In the genomic region with DNA sequence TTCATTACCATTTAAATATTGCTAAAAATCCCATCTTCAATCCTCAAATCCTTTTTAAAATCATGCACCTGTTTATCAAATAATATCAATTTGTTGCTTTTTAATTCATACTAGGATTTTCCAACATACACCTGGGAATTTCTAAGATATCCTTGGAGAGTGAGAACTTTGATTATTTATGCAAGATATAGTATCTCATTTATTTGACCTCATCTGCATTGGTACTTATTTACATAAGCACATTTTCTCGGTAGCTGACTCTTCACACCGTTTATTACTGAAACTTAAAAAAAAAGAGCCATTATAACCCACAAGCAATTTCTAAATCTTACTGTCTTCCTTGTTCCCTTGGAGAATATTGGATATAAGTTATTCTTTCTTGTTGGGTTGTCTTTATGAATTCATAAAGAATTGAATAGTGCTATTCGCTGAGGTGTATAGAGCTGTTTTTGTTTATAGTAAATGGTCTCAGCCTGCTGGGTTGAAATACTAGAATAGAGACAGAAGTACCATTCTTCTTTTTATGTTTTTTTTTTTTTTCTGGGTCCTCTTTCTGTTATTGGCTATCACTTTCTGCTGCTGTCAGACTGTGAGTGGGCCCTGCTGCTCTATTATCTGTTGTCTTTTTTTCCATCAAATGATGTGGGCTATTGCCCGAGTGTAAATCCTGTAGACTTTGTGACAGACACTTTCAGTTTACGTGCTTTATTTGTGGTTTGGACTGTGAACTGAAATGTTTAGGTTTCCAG, we compare ENCODE assay signal across 11 cellular contexts. TPM values are rescaled to one million over a fixed set of nuclear protein-coding genes. Genes with fewer than 3 reads are reported as not detected.
DNase-seq lines count a peak whose midpoint lies in the region; ATAC-seq and TF ChIP-seq lines count a peak whose summit lies in the region.
"Had no signal": no experiment of that assay in that cellular context is flagged by ENCODE, and none has a peak within 500 bp of the region (broad histone marks: within the 10 kb centered on the region; RNA-seq: fewer than 3 reads in every experiment).

No MANE protein-coding gene starts in this region.

- H3K79me2 ChIP-seq in KMS-11 (ENCODE audit: insufficient read depth, low read depth) (peaks cover 67% of the 10 kb centered on the region), mammary epithelial cell (ENCODE audit: insufficient read depth, low read length) (no peaks in the 10 kb centered on the region)

- H3K4me2 ChIP-seq in KMS-11: peak overlapping the region; percentile 84
- no peak overlapping the region for H3K4me2 ChIP-seq in mammary epithelial cell (ENCODE audit: insufficient read depth, low read depth, low read length)

- H3K36me3 Mint-ChIP-seq in naive B cell (no peaks in the 10 kb centered on the region), nephron progenitor cell (ENCODE audit: low read depth) (no peaks in the 10 kb centered on the region)

- 0 out of 2 replicates have a peak, but pooled peaks cover 7% of the 10 kb centered on the region for H4K20me1 ChIP-seq in KMS-11 (ENCODE audit: insufficient read depth)
- no peaks in the 10 kb centered on the region for H4K20me1 ChIP-seq in mammary epithelial cell (ENCODE audit: insufficient read depth, low read length)

- no peaks in the 10 kb centered on the region for H3K27me3 Mint-ChIP-seq in naive B cell
- peaks cover 22% of the 10 kb centered on the region for H3K27me3 Mint-ChIP-seq in nephron progenitor cell (ENCODE audit: low read depth, poor library complexity)

- H3K9me3 Mint-ChIP-seq in naive B cell (no peaks in the 10 kb centered on the region), nephron progenitor cell (no peaks in the 10 kb centered on the region)

- H3K36me3 ChIP-seq in KMS-11 (ENCODE audit: insufficient read depth) (no peaks in the 10 kb centered on the region), mammary epithelial cell (ENCODE audit: insufficient read depth, low read length) (no peaks in the 10 kb centered on the region)
- H3K36me3 ChIP-seq: sigmoid colon had no signal

- peaks cover 60% of the 10 kb centered on the region for H3K4me1 ChIP-seq in KMS-11 (ENCODE audit: low read depth, poor library complexity, severe bottlenecking)
- H3K4me1 ChIP-seq in mammary epithelial cell (ENCODE audit: insufficient read depth, low read length): peaks cover 13% of the 10 kb centered on the region

- WGBS in mammary epithelial cell (ENCODE audit: low coverage, missing lambda C conversion rate): 96% methylated on average over 5 of the region's 5 CpGs

- dilution Hi-C loops in mammary epithelial cell (cut with HindIII; ENCODE audit: low sequenced_read_pairs): no loop called here

- intact Hi-C loops in mammary epithelial cell (cut with micrococcal nuclease): no loop called here

- peak; percentile 28 for ATAC-seq in GM18868 (IDR thresholded peaks at IDR 0.05; ENCODE audit: unreplicated experiment)
- ATAC-seq in HG02610 (IDR thresholded peaks at IDR 0.05; ENCODE audit: unreplicated experiment): peak; percentile 51
- ATAC-seq in naive B cell (ENCODE audit: low read depth in 2 of 2): peak; percentile 9 to 15

- peak overlapping the region; percentile 12; the same call in 1 of the 2 replicates for H3K27ac ChIP-seq in KMS-11
- H3K27ac ChIP-seq in mammary epithelial cell (ENCODE audit: insufficient read depth, low read depth, low read length): no peak overlapping the region
- H3K27ac ChIP-seq: sigmoid colon had no signal

- H3K27ac Mint-ChIP-seq in naive B cell: no peak overlapping the region
- no peak overlapping the region for H3K27ac Mint-ChIP-seq in nephron progenitor cell

- no peak overlapping the region for H2AFZ ChIP-seq in KMS-11 (ENCODE audit: low read depth)
- no peak overlapping the region for H2AFZ ChIP-seq in mammary epithelial cell (ENCODE audit: low read depth, low read length)

- no peak overlapping the region for H3K4me3 ChIP-seq in KMS-11 (IDR thresholded peaks at IDR 0.05; ENCODE audit: insufficient read depth, low read depth, low read length)
- no peak overlapping the region for H3K4me3 ChIP-seq in mammary epithelial cell (replicated peaks in 1 of 3; ENCODE audit: insufficient read depth in 1 of 3, low read depth in 2 of 3, low read length in 3 of 3)
- H3K4me3 ChIP-seq: sigmoid colon had no signal

- in situ Hi-C loops in mammary epithelial cell (cut with MboI; ENCODE audit: low sequenced_read_pairs in 2 of 2): no loop called here

- no TSS peak for BruUV-seq in mammary epithelial cell (replicated peaks; lab: Mats Ljungman, UMichigan)

- no peaks in the 10 kb centered on the region for H3K9me3 ChIP-seq in mammary epithelial cell (replicated peaks; ENCODE audit: insufficient read depth, low read length)
- H3K9me3 ChIP-seq: sigmoid colon had no signal

- DNase-seq in naive B cell (peak; percentile 64), nephron progenitor cell (no peak), T-helper 1 cell (no peak), mammary epithelial cell (no peak)
- DNase-seq in stimulated activated CD8-positive, alpha-beta memory T cell treated with anti-CD3 and anti-CD28 coated beads, Interleukin-4, amount 100 ng/mL, for 48 hours: no peak
- DNase-seq: DMS153, sigmoid colon had no signal

- TF ChIP-seq CTCF in KMS-11 (conservative IDR thresholded peaks at IDR 0.05; ENCODE audit: low read depth, low read length) (no peak), nephron progenitor cell (IDR thresholded peaks at IDR 0.05) (no peak), mammary epithelial cell (conservative IDR thresholded peaks at IDR 0.05 in 1 of 2, IDR thresholded peaks at IDR 0.05 in 1 of 2; ENCODE audit: extremely low read depth in 1 of 2, insufficient read depth in 1 of 2, low read depth in 1 of 2, low read length in 2 of 2) (no peak)

- H3K27me3 ChIP-seq in KMS-11 (ENCODE audit: insufficient read depth, low read depth): no peaks in the 10 kb centered on the region
- H3K27me3 ChIP-seq in mammary epithelial cell (ENCODE audit: insufficient read depth, low read length): no peaks in the 10 kb centered on the region

- H3K9ac ChIP-seq in KMS-11 (0 out of 2 replicates have a peak overlapping the region, but pooled peaks have one; percentile 3), mammary epithelial cell (ENCODE audit: insufficient read depth, low read length) (no peak overlapping the region)

- no peak overlapping the region for H3K4me3 Mint-ChIP-seq in naive B cell
- no peak overlapping the region for H3K4me3 Mint-ChIP-seq in nephron progenitor cell

- H3K4me1 Mint-ChIP-seq in naive B cell (peaks cover 19 to 27% (median 22%) of the 10 kb centered on the region in 3 donors), nephron progenitor cell (peaks cover 8% of the 10 kb centered on the region)

- CTCF ChIA-PET in mammary epithelial cell (lab: Charles Lee; ENCODE audit: low non-redundant PET): no interaction called here

RNA-seq across cellular contexts. Expression of gene UGT8, which starts 2.9 kb away (rescaled TPM):
- polyA plus RNA-seq in naive B cell (ENCODE audit: low read depth in 6 of 6): 10 to 100 TPM in 5 of 6 donors, 1 to 10 TPM in 1; 9.7 to 14.1 (median 11.5) TPM
- total RNA-seq in mammary epithelial cell: 10 to 100 TPM in 1 of 2 donors, under 1 TPM in 1; 0.68 to 14.2 TPM
- polyA plus RNA-seq in mammary epithelial cell: 1.9 TPM
- 4.2 TPM for polyA minus RNA-seq in mammary epithelial cell
- polyA plus RNA-seq: endothelial cell of umbilical vein had no signal
